In the genomic region with DNA sequence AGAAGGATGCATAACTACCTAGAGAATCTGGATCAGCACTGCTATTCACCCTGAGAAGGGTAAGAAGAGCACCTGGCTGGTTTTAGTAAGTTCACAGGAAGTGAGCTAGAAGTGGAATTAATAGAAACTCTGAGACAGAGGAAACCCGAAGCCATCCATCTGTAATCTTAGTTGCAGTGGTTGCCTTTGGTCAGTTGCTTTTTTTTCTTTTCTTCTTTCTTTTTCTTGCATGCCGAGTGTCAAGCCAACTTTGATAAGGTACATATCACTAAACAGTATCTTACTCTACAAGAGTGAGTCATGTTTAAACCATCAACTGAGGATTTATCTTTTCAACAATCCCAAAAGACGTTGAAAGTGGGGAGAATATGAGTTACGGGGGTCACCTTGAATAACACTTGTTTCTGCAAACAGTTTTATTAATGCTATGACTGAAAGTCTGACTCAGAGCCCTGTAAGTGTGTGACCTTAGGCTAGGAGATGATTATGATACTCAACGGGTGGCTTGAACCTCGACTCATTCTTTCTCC, we compare ENCODE assay signal across 2 cellular contexts.
TF ChIP-seq lines count a peak whose summit lies in the region.

No MANE protein-coding gene starts in this region.

TF ChIP-seq in GM12878, 131 proteins besides CTCF, POLR2A, EP300 and RAD21 (continues in another document):
- TF ChIP-seq SPI1 (IDR thresholded peaks at IDR 0.05; ENCODE audit: borderline replicate concordance, insufficient read depth, low read depth, low read length) (peak; percentile 29; the same call in 1 of the 2 replicates), PML (IDR thresholded peaks at IDR 0.05; ENCODE audit: low read length) (no peak), MTA3 (IDR thresholded peaks at IDR 0.05; ENCODE audit: borderline replicate concordance, low read length) (peak; percentile 46), ZNF384 (IDR thresholded peaks at IDR 0.05; ENCODE audit: borderline replicate concordance, low read depth, low read length) (0 out of 2 replicates have a peak, but pooled peaks have one; percentile 26), HDGF (IDR thresholded peaks at IDR 0.05) (no peak), NFYA (IDR thresholded peaks at IDR 0.05; ENCODE audit: borderline replicate concordance, low read depth, low read length) (no peak), NRF1 (conservative IDR thresholded peaks at IDR 0.05; ENCODE audit: low read depth, low read length) (no peak), BCL11A (IDR thresholded peaks at IDR 0.05; ENCODE audit: low read depth, low read length) (peak; percentile 36; the same call in 1 of the 2 replicates), NR2F1 (conservative IDR thresholded peaks at IDR 0.05) (0 out of 2 replicates have a peak, but pooled peaks have one; percentile 18), BHLHE40 (IDR thresholded peaks at IDR 0.05; ENCODE audit: borderline replicate concordance in 1 of 2, low read depth in 2 of 2, low read length in 1 of 2) (no peak), ZNF274 (IDR thresholded peaks at IDR 0.05; ENCODE audit: insufficient read depth, insufficient read length) (no peak), CREM (IDR thresholded peaks at IDR 0.05; ENCODE audit: low read depth) (no peak), SRF (IDR thresholded peaks at IDR 0.05; ENCODE audit: low read depth in 2 of 2, low read length in 2 of 2) (no peak), FOXM1 (IDR thresholded peaks at IDR 0.05; ENCODE audit: low read depth, low read length) (peak; percentile 58; the same call in 1 of the 2 replicates), CREB1 (IDR thresholded peaks at IDR 0.05; ENCODE audit: low read depth) (0 out of 2 replicates have a peak, but pooled peaks have one; percentile 26), TCF7 (IDR thresholded peaks at IDR 0.05; ENCODE audit: borderline replicate concordance) (no peak), ATF2 (IDR thresholded peaks at IDR 0.05; ENCODE audit: low read length) (no peak), ZBTB40 (IDR thresholded peaks at IDR 0.05; ENCODE audit: borderline replicate concordance) (peak; percentile 16; the same call in 1 of the 2 replicates)
- TF ChIP-seq, protein P1, sequence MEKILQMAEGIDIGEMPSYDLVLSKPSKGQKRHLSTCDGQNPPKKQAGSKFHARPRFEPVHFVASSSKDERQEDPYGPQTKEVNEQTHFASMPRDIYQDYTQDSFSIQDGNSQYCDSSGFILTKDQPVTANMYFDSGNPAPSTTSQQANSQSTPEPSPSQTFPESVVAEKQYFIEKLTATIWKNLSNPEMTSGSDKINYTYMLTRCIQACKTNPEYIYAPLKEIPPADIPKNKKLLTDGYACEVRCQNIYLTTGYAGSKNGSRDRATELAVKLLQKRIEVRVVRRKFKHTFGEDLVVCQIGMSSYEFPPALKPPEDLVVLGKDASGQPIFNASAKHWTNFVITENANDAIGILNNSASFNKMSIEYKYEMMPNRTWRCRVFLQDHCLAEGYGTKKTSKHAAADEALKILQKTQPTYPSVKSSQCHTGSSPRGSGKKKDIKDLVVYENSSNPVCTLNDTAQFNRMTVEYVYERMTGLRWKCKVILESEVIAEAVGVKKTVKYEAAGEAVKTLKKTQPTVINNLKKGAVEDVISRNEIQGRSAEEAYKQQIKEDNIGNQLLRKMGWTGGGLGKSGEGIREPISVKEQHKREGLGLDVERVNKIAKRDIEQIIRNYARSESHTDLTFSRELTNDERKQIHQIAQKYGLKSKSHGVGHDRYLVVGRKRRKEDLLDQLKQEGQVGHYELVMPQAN (conservative IDR thresholded peaks at IDR 0.05): no peak

TF ChIP-seq in HEK293T, 16 proteins besides CTCF, POLR2A, EP300 and RAD21:
- TF ChIP-seq ZNF384 (IDR thresholded peaks at IDR 0.05) (no peak), ARNT (IDR thresholded peaks at IDR 0.05) (no peak), LEF1 (IDR thresholded peaks at IDR 0.05; ENCODE audit: borderline replicate concordance) (no peak), FOXM1 (IDR thresholded peaks at IDR 0.05; ENCODE audit: borderline replicate concordance) (no peak), SP1 (IDR thresholded peaks at IDR 0.05) (no peak), TARDBP (IDR thresholded peaks at IDR 0.05) (no peak), PKNOX1 (IDR thresholded peaks at IDR 0.05) (no peak), L3MBTL2 (conservative IDR thresholded peaks at IDR 0.05) (no peak), HDGF (IDR thresholded peaks at IDR 0.05; ENCODE audit: borderline replicate concordance) (no peak), CTBP1 (IDR thresholded peaks at IDR 0.05; ENCODE audit: borderline replicate concordance) (no peak), SUZ12 (IDR thresholded peaks at IDR 0.05) (no peak), NFRKB (IDR thresholded peaks at IDR 0.05) (no peak), FOXK2 (IDR thresholded peaks at IDR 0.05) (no peak), BHLHE40 (IDR thresholded peaks at IDR 0.05; ENCODE audit: borderline replicate concordance) (no peak)
